In the genomic region with DNA sequence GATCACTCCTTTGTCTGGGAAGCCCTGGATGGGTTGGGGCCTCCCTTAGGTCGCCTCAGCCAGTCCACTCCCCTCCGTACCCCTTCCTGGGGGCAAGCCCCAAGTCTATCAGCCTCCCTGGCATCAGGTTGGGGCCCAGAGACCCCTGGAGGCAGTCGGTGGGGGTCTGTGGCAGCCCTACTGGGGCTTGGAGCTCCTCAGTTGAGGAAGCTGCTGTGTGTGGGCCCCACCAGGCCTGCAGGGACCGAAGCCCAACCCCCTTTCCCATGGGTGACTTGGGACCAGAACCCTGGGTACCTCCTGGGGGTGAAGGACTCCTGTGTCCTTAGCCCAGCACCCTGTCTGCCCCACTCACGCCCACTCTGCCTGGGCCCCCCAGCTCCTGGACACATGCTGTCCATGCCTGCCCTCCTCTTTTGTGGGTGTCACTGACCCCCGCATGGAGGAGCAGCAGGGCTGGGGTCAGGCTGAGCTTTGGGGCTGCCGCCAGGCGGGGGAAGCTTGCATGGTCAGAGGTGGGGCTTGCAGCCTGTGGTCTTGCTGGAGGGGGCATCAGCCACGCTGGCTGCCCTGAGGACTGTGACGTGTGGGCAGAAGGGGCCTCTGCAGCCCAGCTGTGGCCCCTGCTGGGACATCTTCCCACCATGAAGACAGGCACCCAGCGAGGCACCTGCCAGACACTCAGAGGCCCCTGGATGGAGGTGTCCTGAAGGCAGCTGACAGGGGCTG, we compare ENCODE assay signal across 22 cellular contexts. TPM values are rescaled to one million over a fixed set of nuclear protein-coding genes. Genes with fewer than 3 reads are reported as not detected.
A peak's percentile ranks its signal among the peaks of the same experiment; 100 is the strongest.
DNase-seq lines count a peak whose midpoint lies in the region; ATAC-seq, FAIRE-seq and TF ChIP-seq lines count a peak whose summit lies in the region.
"Had no signal": no experiment of that assay in that cellular context is flagged by ENCODE, and none has a peak within 500 bp of the region (broad histone marks: within the 10 kb centered on the region; RNA-seq: fewer than 3 reads in every experiment).

No MANE protein-coding gene starts in this region.

- H3K9ac ChIP-seq in H1 (replicated peaks in 1 of 4; ENCODE audit: extremely low read depth in 1 of 4, low read depth in 3 of 4, low read length in 3 of 4) = peak overlapping the region in 2 of 4 experiments; percentile 20 to 45; a peak in 2 of 7 replicates

- no peak overlapping the region for H3K23ac ChIP-seq in H1 (ENCODE audit: insufficient read length)

- H3K18ac ChIP-seq in H1 (ENCODE audit: extremely low read depth, low read length) = no peak overlapping the region; the same call in 1 of the 2 replicates

- no peak for ATAC-seq in mucosa of descending colon
- ATAC-seq: GM12878, lower lobe of right lung had no signal

- no peak for TF ChIP-seq EP300 in H1 (IDR thresholded peaks at IDR 0.05; ENCODE audit: borderline replicate concordance in 1 of 2, low read depth in 2 of 2, low read length in 2 of 2)

- CTCF ChIA-PET in HEK293 (lab: Yijun Ruan, JAX) = interaction anchor here (1.3 kb wide), 1 partner anchor 188 kb away, joined by 3 read pairs; no protein-coding TSS in a partner anchor
- CTCF ChIA-PET in H1 (lab: Charles Lee; ENCODE audit: partially characterized antibody) = interaction anchor here (1.0 to 1.9 kb wide), 4 partner anchors 12 to 191 kb away, joined by 3 to 5 read pairs (median 4); no protein-coding TSS in a partner anchor

- H2BK20ac ChIP-seq in H1 (ENCODE audit: low read length) = no peak overlapping the region

- no peaks in the 10 kb centered on the region for H3K79me2 ChIP-seq in H1 (ENCODE audit: control insufficient read depth in 1 of 2, insufficient read depth in 2 of 2, low read length in 2 of 2)

- H3K27me3 ChIP-seq in H1 (replicated peaks in 1 of 4; ENCODE audit: control insufficient read depth in 3 of 4, extremely low read depth in 1 of 4, insufficient read depth in 3 of 4, low read length in 3 of 4) = no peaks in the 10 kb centered on the region; a peak in 1 of 7 replicates
- H3K27me3 ChIP-seq: tibial nerve had no signal

- POLR2A ChIA-PET in HEK293 (lab: Yijun Ruan, JAX) = no interaction called here
- POLR2A ChIA-PET in H1 (lab: Charles Lee; ENCODE audit: partially characterized antibody) = interaction anchor here (0.6 to 13.8 kb wide), 9 partner anchors 11 to 177 kb away, joined by 3 to 234 read pairs (median 4); partner anchors contain the start of genes CD151, POLR2L and TSPAN4

- FAIRE-seq in H1 (lab: Jason Lieb, UNC) = no peak
- FAIRE-seq: colon, GM12878, islet of Langerhans had no signal

- H2BK15ac ChIP-seq in H1 (ENCODE audit: low read length) = 0 out of 2 replicates have a peak overlapping the region, but pooled peaks have one; percentile 46

- no peaks in the 10 kb centered on the region for H3K4me1 ChIP-seq in HEK293 (ENCODE audit: control insufficient read depth, insufficient read depth, low read length)
- peaks cover 0 to 31% (median 25%) of the 10 kb centered on the region in 4 experiments; a peak in 6 of 7 replicates for H3K4me1 ChIP-seq in H1 (replicated peaks in 1 of 4; ENCODE audit: control insufficient read depth in 3 of 4, insufficient read depth in 4 of 4, low read length in 3 of 4)
- peaks cover 7% of the 10 kb centered on the region for H3K4me1 ChIP-seq in mucosa of descending colon (ENCODE audit: low read depth)

- H3K4me1 Mint-ChIP-seq in nephron progenitor cell = peaks cover 33% of the 10 kb centered on the region

- no peaks in the 10 kb centered on the region for H3K27me3 Mint-ChIP-seq in nephron progenitor cell (ENCODE audit: low read depth, poor library complexity)
- H3K27me3 Mint-ChIP-seq: activated naive CD8-positive, alpha-beta T cell treated with anti-CD3 and anti-CD28 coated beads for 36 hours; CD4-positive, alpha-beta T cell had no signal

- TF ChIP-seq POLR2A in H1 (IDR thresholded peaks at IDR 0.05; ENCODE audit: control extremely low read depth in 1 of 2, low read depth in 2 of 2, low read length in 2 of 2) = no peak

- H3K4me3 ChIP-seq in HEK293 (ENCODE audit: low read depth, low read length) = no peak overlapping the region
- H3K4me3 ChIP-seq in H1 (ENCODE audit: extremely low read depth in 1 of 4, insufficient read depth in 2 of 4, low read depth in 3 of 4, low read length in 4 of 4) = peak overlapping the region in 1 of 4 experiments; percentile 22; a peak in 1 of 8 replicates
- no peak overlapping the region for H3K4me3 ChIP-seq in mucosa of descending colon
- H3K4me3 ChIP-seq: GM12878, lower lobe of right lung, tibial nerve had no signal

- no peak overlapping the region for H3K27ac Mint-ChIP-seq in nephron progenitor cell
- H3K27ac Mint-ChIP-seq: activated naive CD8-positive, alpha-beta T cell treated with anti-CD3 and anti-CD28 coated beads for 36 hours; CD4-positive, alpha-beta T cell; HFFc6 had no signal

- H2BK12ac ChIP-seq in H1 (ENCODE audit: low read depth, low read length) = 0 out of 2 replicates have a peak overlapping the region, but pooled peaks have one; percentile 17

- H3K4me3 Mint-ChIP-seq in nephron progenitor cell = peak overlapping the region; percentile 47
- H3K4me3 Mint-ChIP-seq: activated naive CD8-positive, alpha-beta T cell treated with anti-CD3 and anti-CD28 coated beads for 36 hours; CD4-positive, alpha-beta T cell; HFFc6 had no signal

- peak overlapping the region; percentile 13 for H4K5ac ChIP-seq in H1 (ENCODE audit: insufficient read length, low read depth, low read length)

- H3K56ac ChIP-seq in H1 (replicated peaks; ENCODE audit: insufficient read length, low read depth, low read length) = no peak overlapping the region

- no peak overlapping the region for H3K4ac ChIP-seq in H1 (replicated peaks; ENCODE audit: insufficient read length, low read depth, low read length)

- no peak overlapping the region for H3K14ac ChIP-seq in H1 (ENCODE audit: insufficient read length)

- H3K79me1 ChIP-seq in H1 (ENCODE audit: low read depth, low read length) = peaks cover 3% of the 10 kb centered on the region

- no peak overlapping the region for H2AK5ac ChIP-seq in H1 (ENCODE audit: low read depth, low read length)

- H3K36me3 Mint-ChIP-seq in nephron progenitor cell (ENCODE audit: low read depth) = no peaks in the 10 kb centered on the region
- H3K36me3 Mint-ChIP-seq: activated naive CD8-positive, alpha-beta T cell treated with anti-CD3 and anti-CD28 coated beads for 36 hours had no signal

- DNase-seq in H1 (ENCODE audit: low read depth in 1 of 2, low spot score in 2 of 2) (peak in 1 of 2 experiments; percentile 65), nephron progenitor cell (no peak), H4 (ENCODE audit: low spot score) (no peak), mucosa of descending colon (no peak)
- DNase-seq in activated CD8-positive, alpha-beta memory T cell treated with anti-CD3 and anti-CD28 coated beads, Interleukin-2, amount 50 U/mL, for 48 hours = no peak
- DNase-seq: activated naive CD8-positive, alpha-beta T cell treated with anti-CD3 and anti-CD28 coated beads for 36 hours; CD4-positive, alpha-beta T cell; DMS153; HFFc6; Karpas-422; lower lobe of right lung; NCI-H1048; NCI-H2081; NCI-H446; RPMI8226; stimulated activated naive CD4-positive, alpha-beta T cell treated with Interleukin-2 at 50 U/mL for 16 hours; SW 1271 had no signal

- H4K20me1 ChIP-seq in H1 (replicated peaks in 1 of 2; ENCODE audit: control insufficient read depth in 1 of 2, insufficient read depth in 2 of 2, low read length in 2 of 2) = peaks cover 3 to 40% of the 10 kb centered on the region in 2 experiments

- peak overlapping the region; percentile 24 to 36; a peak in 3 of 4 replicates for H3K4me2 ChIP-seq in H1 (ENCODE audit: insufficient read depth in 1 of 2, low read depth in 2 of 2, low read length in 2 of 2)

- intact Hi-C loops in mucosa of descending colon (cut with DNase I, micrococcal nuclease) = no loop called here

- no peak overlapping the region for H2BK120ac ChIP-seq in H1 (replicated peaks; ENCODE audit: low read depth, low read length)

- peak overlapping the region; percentile 79 for H4K91ac ChIP-seq in H1 (replicated peaks; ENCODE audit: insufficient read length, low read length)

- H3K9me3 ChIP-seq in HEK293 (ENCODE audit: control insufficient read depth, insufficient read depth, low read depth, low read length) (no peaks in the 10 kb centered on the region), H1 (ENCODE audit: insufficient read depth in 2 of 2, low read depth in 1 of 2, low read length in 1 of 2) (no peaks in the 10 kb centered on the region), mucosa of descending colon (no peaks in the 10 kb centered on the region)
- H3K9me3 ChIP-seq: lower lobe of right lung, tibial nerve had no signal

- no peak for TF ChIP-seq RAD21 in H1 (IDR thresholded peaks at IDR 0.05 in 1 of 2, conservative IDR thresholded peaks at IDR 0.05 in 1 of 2; ENCODE audit: low read depth in 2 of 2, low read length in 2 of 2)

- no peaks in the 10 kb centered on the region for H3K9me3 Mint-ChIP-seq in nephron progenitor cell
- H3K9me3 Mint-ChIP-seq: activated naive CD8-positive, alpha-beta T cell treated with anti-CD3 and anti-CD28 coated beads for 36 hours; CD4-positive, alpha-beta T cell; HFFc6 had no signal

- H2AFZ ChIP-seq in H1 (ENCODE audit: low read length) = no peak overlapping the region

- no peak overlapping the region for H2BK5ac ChIP-seq in H1 (ENCODE audit: low read depth, low read length)

- H3K36me3 ChIP-seq in HEK293 (ENCODE audit: control insufficient read depth in 2 of 2, insufficient read depth in 1 of 2, low read length in 2 of 2) (peaks cover 0 to 15% of the 10 kb centered on the region in 2 experiments; a peak in 1 of 3 replicates), H1 (ENCODE audit: control insufficient read depth in 2 of 4, insufficient read depth in 4 of 4, low read length in 3 of 4) (peaks cover 0 to 4% (median 0%) of the 10 kb centered on the region in 4 experiments; a peak in 3 of 8 replicates), mucosa of descending colon (ENCODE audit: low read depth) (no peaks in the 10 kb centered on the region)

- no peak overlapping the region for H3K27ac ChIP-seq in HEK293 (ENCODE audit: extremely low read depth, low read depth, low read length)
- peak overlapping the region; percentile 81 for H3K27ac ChIP-seq in H1 (ENCODE audit: low read depth, low read length)
- H3K27ac ChIP-seq: lower lobe of right lung had no signal

- TF ChIP-seq CTCF in HEK293 (tag by site-specific recombination; IDR thresholded peaks at IDR 0.05) (no peak), H1 (IDR thresholded peaks at IDR 0.05; ENCODE audit: control extremely low read depth in 1 of 3, insufficient read depth in 1 of 3, low read depth in 1 of 3, low read length in 3 of 3) (no peak), nephron progenitor cell (IDR thresholded peaks at IDR 0.05) (no peak), mucosa of descending colon (IDR thresholded peaks at IDR 0.05) (no peak)

- H3K23me2 ChIP-seq in H1 (ENCODE audit: low read depth, low read length) = no peaks in the 10 kb centered on the region

- 79% methylated on average over 11 of the region's 11 CpGs; no CpG with 5 or more reads in 1 of the 2 experiments for WGBS in H1 (ENCODE audit: extremely low coverage in 1 of 2, insufficient coverage in 1 of 2, insufficient read length in 1 of 2, insufficient replicate concordance in 2 of 2, low coverage in 1 of 2, low lambda C conversion rate in 2 of 2, missing lambda C conversion rate in 1 of 2), 2 experiments

- H4K8ac ChIP-seq in H1 (ENCODE audit: extremely low read depth, insufficient read depth, low read length) = peak overlapping the region; percentile 62; the same call in 1 of the 2 replicates

RNA-seq across cellular contexts. Expression of gene TSPAN4, which starts 20.9 kb away (rescaled TPM):
- total RNA-seq in H1 (2021; fragmentation: NEBNext Ultra II Directional; extraction: Animal tissue kit (Norgen Biotek cat#: 25700)) = 74.1 and 75.8 TPM in 2 replicates
- 145 and 217 TPM in 2 replicates for polyA plus RNA-seq in H1 (2011; rRNA removed)
- polyA plus RNA-seq in H1 (2011; cell fraction: cytosol; rRNA removed) = 167 TPM
- polyA plus RNA-seq in H1 (2011; cell fraction: nucleus; rRNA removed) = 298 TPM
- polyA plus RNA-seq in H1 (2012, experiment 1 of 2) = 43.0 to 90.8 TPM (median 85.3 TPM) in 4 replicates
- polyA plus RNA-seq in H1 (2012, experiment 2 of 2) = 79.3 TPM
- 88.9 TPM for polyA plus RNA-seq in H1 (2013, experiment 1 of 2)
- 84.1 TPM for polyA plus RNA-seq in H1 (2013, experiment 2 of 2)
- 55.7 and 63.0 TPM in 2 replicates for polyA minus RNA-seq in H1 (2011; rRNA and poly(A)+ RNA removed)
- 58.9 TPM for polyA minus RNA-seq in H1 (2011; cell fraction: cytosol; rRNA and poly(A)+ RNA removed)
- polyA minus RNA-seq in H1 (2011; cell fraction: nucleus; rRNA and poly(A)+ RNA removed) = 56.8 TPM
- total RNA-seq in H4 (2014; rRNA removed; shearing (Covaris generic)) = 117 and 131 TPM in 2 replicates
- 10 to 100 TPM in 2 of 3 donors, 1 to 10 TPM in 1; 9.2 to 42.4 (median 24.7) TPM for total RNA-seq in mucosa of descending colon

RNA-seq across cellular contexts. Expression of gene POLR2L, which starts 21.2 kb away (rescaled TPM):
- 151 and 167 TPM in 2 replicates for total RNA-seq in H1 (2021; fragmentation: NEBNext Ultra II Directional; extraction: Animal tissue kit (Norgen Biotek cat#: 25700))
- polyA plus RNA-seq in H1 (2011; rRNA removed) = 140 and 142 TPM in 2 replicates
- 136 TPM for polyA plus RNA-seq in H1 (2011; cell fraction: cytosol; rRNA removed)
- polyA plus RNA-seq in H1 (2011; cell fraction: nucleus; rRNA removed) = 416 TPM
- polyA plus RNA-seq in H1 (2012, experiment 1 of 2) = 193 to 318 TPM (median 295 TPM) in 4 replicates
- 68.0 TPM for polyA plus RNA-seq in H1 (2012, experiment 2 of 2)
- polyA plus RNA-seq in H1 (2013, experiment 1 of 2) = 240 TPM
- 247 TPM for polyA plus RNA-seq in H1 (2013, experiment 2 of 2)
- polyA minus RNA-seq in H1 (2011; rRNA and poly(A)+ RNA removed) = 72.5 and 95.8 TPM in 2 replicates
- 138 TPM for polyA minus RNA-seq in H1 (2011; cell fraction: cytosol; rRNA and poly(A)+ RNA removed)
- 79.6 TPM for polyA minus RNA-seq in H1 (2011; cell fraction: nucleus; rRNA and poly(A)+ RNA removed)
- 199 and 210 TPM in 2 replicates for total RNA-seq in H4 (2014; rRNA removed; shearing (Covaris generic))
- 10 to 100 TPM; 67.1 to 86.8 (median 82.1) TPM for total RNA-seq in mucosa of descending colon

RNA-seq across cellular contexts. Expression of gene CD151, which starts 30.8 kb away (rescaled TPM):
- total RNA-seq in H1 (2021; fragmentation: NEBNext Ultra II Directional; extraction: Animal tissue kit (Norgen Biotek cat#: 25700)) = 93.4 and 101 TPM in 2 replicates
- 212 and 257 TPM in 2 replicates for polyA plus RNA-seq in H1 (2011; rRNA removed)
- 196 TPM for polyA plus RNA-seq in H1 (2011; cell fraction: cytosol; rRNA removed)
- polyA plus RNA-seq in H1 (2011; cell fraction: nucleus; rRNA removed) = 315 TPM
- polyA plus RNA-seq in H1 (2012, experiment 1 of 2) = 85.6 to 141 TPM (median 135 TPM) in 4 replicates
- polyA plus RNA-seq in H1 (2012, experiment 2 of 2) = 137 TPM
- 105 TPM for polyA plus RNA-seq in H1 (2013, experiment 1 of 2)
- polyA plus RNA-seq in H1 (2013, experiment 2 of 2) = 114 TPM
- 117 and 123 TPM in 2 replicates for polyA minus RNA-seq in H1 (2011; rRNA and poly(A)+ RNA removed)
- 66.3 TPM for polyA minus RNA-seq in H1 (2011; cell fraction: cytosol; rRNA and poly(A)+ RNA removed)
- polyA minus RNA-seq in H1 (2011; cell fraction: nucleus; rRNA and poly(A)+ RNA removed) = 80.7 TPM
- total RNA-seq in H4 (2014; rRNA removed; shearing (Covaris generic)) = 825 and 1,008 TPM in 2 replicates
- total RNA-seq in mucosa of descending colon = 100 to 1,000 TPM; 364 to 415 (median 378) TPM

RNA-seq across cellular contexts. Expression of gene CRACR2B, which starts 35.8 kb away (rescaled TPM):
- total RNA-seq in H1 (2021; fragmentation: NEBNext Ultra II Directional; extraction: Animal tissue kit (Norgen Biotek cat#: 25700)) = 26.4 and 29.3 TPM in 2 replicates
- polyA plus RNA-seq in H1 (2011; rRNA removed) = 18.2 and 34.9 TPM in 2 replicates
- polyA plus RNA-seq in H1 (2011; cell fraction: cytosol; rRNA removed) = 27.3 TPM
- 119 TPM for polyA plus RNA-seq in H1 (2011; cell fraction: nucleus; rRNA removed)
- 11.5 to 25.5 TPM (median 19.6 TPM) in 4 replicates for polyA plus RNA-seq in H1 (2012, experiment 1 of 2)
- polyA plus RNA-seq in H1 (2012, experiment 2 of 2) = 13.0 TPM
- polyA plus RNA-seq in H1 (2013, experiment 1 of 2) = 19.0 TPM
- 17.3 TPM for polyA plus RNA-seq in H1 (2013, experiment 2 of 2)
- polyA minus RNA-seq in H1 (2011; rRNA and poly(A)+ RNA removed) = 2.3 and 2.9 TPM in 2 replicates
- 10.1 TPM for polyA minus RNA-seq in H1 (2011; cell fraction: cytosol; rRNA and poly(A)+ RNA removed)
- polyA minus RNA-seq in H1 (2011; cell fraction: nucleus; rRNA and poly(A)+ RNA removed) = 19.8 TPM
- not detected in 2 replicates for total RNA-seq in H4 (2014; rRNA removed; shearing (Covaris generic))
- 100 to 1,000 TPM in 2 of 3 donors, 10 to 100 TPM in 1; 43.5 to 137 (median 129) TPM for total RNA-seq in mucosa of descending colon

RNA-seq across cellular contexts. Expression of gene PNPLA2, which starts 44.8 kb away (rescaled TPM):
- total RNA-seq in H1 (2021; fragmentation: NEBNext Ultra II Directional; extraction: Animal tissue kit (Norgen Biotek cat#: 25700)) = 62.1 and 62.2 TPM in 2 replicates
- polyA plus RNA-seq in H1 (2011; rRNA removed) = 30.9 and 63.7 TPM in 2 replicates
- polyA plus RNA-seq in H1 (2011; cell fraction: cytosol; rRNA removed) = 23.5 TPM
- polyA plus RNA-seq in H1 (2011; cell fraction: nucleus; rRNA removed) = 272 TPM
- 27.2 to 66.6 TPM (median 57.4 TPM) in 4 replicates for polyA plus RNA-seq in H1 (2012, experiment 1 of 2)
- 30.4 TPM for polyA plus RNA-seq in H1 (2012, experiment 2 of 2)
- 53.9 TPM for polyA plus RNA-seq in H1 (2013, experiment 1 of 2)
- polyA plus RNA-seq in H1 (2013, experiment 2 of 2) = 50.2 TPM
- 20.4 and 30.0 TPM in 2 replicates for polyA minus RNA-seq in H1 (2011; rRNA and poly(A)+ RNA removed)
- polyA minus RNA-seq in H1 (2011; cell fraction: cytosol; rRNA and poly(A)+ RNA removed) = 34.8 TPM
- 76.6 TPM for polyA minus RNA-seq in H1 (2011; cell fraction: nucleus; rRNA and poly(A)+ RNA removed)
- 13.4 and 22.8 TPM in 2 replicates for total RNA-seq in H4 (2014; rRNA removed; shearing (Covaris generic))
- 100 to 1,000 TPM; 138 to 253 (median 167) TPM for total RNA-seq in mucosa of descending colon
